In the genomic region with DNA sequence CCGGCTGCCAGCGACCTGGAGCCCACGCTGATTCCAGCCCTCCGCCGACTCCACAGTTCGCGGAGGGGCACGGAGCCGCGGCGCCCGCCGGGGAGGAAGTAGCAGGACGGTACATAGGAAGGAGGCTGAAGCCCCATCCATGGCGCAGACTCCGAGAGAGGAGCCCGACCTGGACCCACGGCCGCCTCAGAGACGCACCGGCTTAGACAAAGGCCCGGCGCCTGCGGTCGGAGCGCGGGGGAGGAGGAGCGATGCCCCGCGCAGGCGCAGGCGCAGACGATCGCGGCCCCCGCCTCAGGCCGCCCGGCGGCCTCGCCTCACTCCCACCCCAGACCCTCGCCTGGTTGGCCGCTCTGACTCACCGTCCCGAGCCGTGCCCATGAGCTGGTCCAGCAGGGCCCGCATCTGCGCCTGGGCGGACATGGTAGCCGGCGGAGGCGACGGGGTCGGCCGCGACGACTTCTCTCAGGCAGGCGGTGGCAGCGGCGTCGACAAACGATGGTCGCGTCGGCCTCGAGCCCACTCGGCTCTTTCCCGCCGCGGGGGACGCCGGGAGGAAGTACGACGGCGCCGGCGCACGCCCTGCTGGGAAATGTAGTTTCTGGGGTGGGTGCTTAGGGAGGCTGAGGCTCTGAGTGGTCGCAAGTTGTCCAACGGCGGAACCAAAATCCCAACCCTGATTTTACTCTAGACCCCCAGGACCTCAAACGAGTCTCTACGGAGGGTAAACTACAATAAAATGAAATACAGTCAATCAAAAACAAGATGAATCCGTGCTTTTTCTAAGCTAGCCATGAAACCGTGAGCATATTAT, we compare ENCODE assay signal across 7 cellular contexts. TPM values are rescaled to one million over a fixed set of nuclear protein-coding genes. Genes with fewer than 3 reads are reported as not detected.
DNase-seq lines count a peak whose midpoint lies in the region; ATAC-seq and TF ChIP-seq lines count a peak whose summit lies in the region.

A gene with protein sequence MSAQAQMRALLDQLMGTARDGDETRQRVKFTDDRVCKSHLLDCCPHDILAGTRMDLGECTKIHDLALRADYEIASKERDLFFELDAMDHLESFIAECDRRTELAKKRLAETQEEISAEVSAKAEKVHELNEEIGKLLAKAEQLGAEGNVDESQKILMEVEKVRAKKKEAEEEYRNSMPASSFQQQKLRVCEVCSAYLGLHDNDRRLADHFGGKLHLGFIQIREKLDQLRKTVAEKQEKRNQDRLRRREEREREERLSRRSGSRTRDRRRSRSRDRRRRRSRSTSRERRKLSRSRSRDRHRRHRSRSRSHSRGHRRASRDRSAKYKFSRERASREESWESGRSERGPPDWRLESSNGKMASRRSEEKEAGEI (minus strand): TSS at position 533 of the 814 bp plus-strand sequence. CDS start 110 bp downstream, at position 423.

- TF ChIP-seq CTCF in brain (conservative IDR thresholded peaks at IDR 0.05) (no peak), gastrocnemius medialis (IDR thresholded peaks at IDR 0.05 in 4 of 5, conservative IDR thresholded peaks at IDR 0.05 in 1 of 5) (no peak)

- peak within 1 kb of the TSS; percentile 92 to 98 (median 94) for H3K27ac ChIP-seq in gastrocnemius medialis

- intact Hi-C loops in gastrocnemius medialis (cut with DNase I; ENCODE audit: low total_unique reads), result no loop called here

- peaks cover 0 to 3% (median 0%) of the 10 kb centered on the region in 5 experiments for H3K9me3 Mint-ChIP-seq in brain

- H3K4me3 ChIP-seq in gastrocnemius medialis, result peak within 1 kb of the TSS; percentile 73 to 93 (median 90)

- TF ChIP-seq POLR2A in gastrocnemius medialis (IDR thresholded peaks at IDR 0.05), result peak; percentile 98

- H3K36me3 ChIP-seq in gastrocnemius medialis, result peaks cover 6 to 39% of the 10 kb centered on the region in 2 donors

- no peaks in the 10 kb centered on the region for H3K9me3 ChIP-seq in gastrocnemius medialis

- H3K4me3 Mint-ChIP-seq in brain, result peak within 1 kb of the TSS; percentile 94 to 99 (median 95)

- H3K4me1 Mint-ChIP-seq in brain, result peaks cover 30% of the 10 kb centered on the region

- H3K27me3 Mint-ChIP-seq in brain, result peaks cover 13% of the 10 kb centered on the region

- H3K36me3 Mint-ChIP-seq in brain, result peaks cover 39% of the 10 kb centered on the region

- H3K27ac Mint-ChIP-seq in brain, result peak within 1 kb of the TSS; percentile 91 to 98 (median 96)

- no peaks in the 10 kb centered on the region for H3K27me3 ChIP-seq in gastrocnemius medialis

- ATAC-seq in GM18520 (IDR thresholded peaks at IDR 0.05; ENCODE audit: unreplicated experiment) (peak; percentile 74), HG03060 (IDR thresholded peaks at IDR 0.05; ENCODE audit: low read depth, unreplicated experiment) (peak; percentile 50), gastrocnemius medialis (peak; percentile 94)

- in situ Hi-C loops in gastrocnemius medialis (cut with MboI; ENCODE audit: low sequenced_read_pairs in 4 of 4), result no loop called here

- DNase-seq in NCI-H2107 (lab: John Stamatoyannopoulos, UW), result peak; percentile 73
- DNase-seq in UCSD-AML1 (lab: John Stamatoyannopoulos, UW; ENCODE audit: unreplicated experiment), result peak; percentile 90
- DNase-seq in iPS DF 4.7 (ENCODE audit: extremely low read depth, low spot score), result peak; percentile 68
- DNase-seq in gastrocnemius medialis, result peak; percentile 77 to 81

- peaks cover 10 to 18% of the 10 kb centered on the region in 2 donors for H3K4me1 ChIP-seq in gastrocnemius medialis

RNA-seq across cellular contexts. Expression of the gene that starts here (rescaled TPM):
- polyA plus RNA-seq in brain (ENCODE audit: insufficient read depth, low read depth, low replicate concordance), result 43.2 TPM
- 10 to 100 TPM; 18.4 to 53.5 (median 31.1) TPM for total RNA-seq in gastrocnemius medialis

Comparison
In these comparisons a context has a peak if more than half of its experiments do, and no peak if none do; other contexts are left out.
1. Peak in every context shown above with its lines: DNase-seq, ATAC-seq, H3K4me3 ChIP-seq and H3K27ac ChIP-seq.